Comparison of ENCODE assay signal across 28 cellular contexts in genomic region chr12:40241741-40242140, GRCh38. TPM values are rescaled to one million over a fixed set of nuclear protein-coding genes. Genes with fewer than 3 reads are reported as not detected.
"Had no signal": no experiment of that assay in that cellular context is flagged by ENCODE, and none has a peak within 500 bp of the region (broad histone marks: within the 10 kb centered on the region; RNA-seq: fewer than 3 reads in every experiment).

No MANE protein-coding gene starts in this region.

- H3K9me3 ChIP-seq: esophagus squamous epithelium, gastrocnemius medialis, testis, transverse colon had no signal

- H3K36me3 ChIP-seq: brain microvascular endothelial cell, neural progenitor cell, transverse colon had no signal

- H3K4me3 ChIP-seq: esophagus squamous epithelium, gastrocnemius medialis, hepatocyte, neural progenitor cell, skin epidermis, testis, transverse colon had no signal

- ATAC-seq: gastrocnemius medialis; natural killer cell; sciatic nerve; stimulated activated naive CD8-positive, alpha-beta T cell treated with anti-CD3 and anti-CD28 coated beads, Interleukin-15, Interleukin-2, amounts not matched to agents 100 U/mL and 50 U/mL, for 24 hours had no signal

- H2AFZ ChIP-seq: hepatocyte, neural progenitor cell had no signal

- H3K79me2 ChIP-seq: hepatocyte had no signal

- H3K4me2 ChIP-seq: hepatocyte, neural progenitor cell had no signal

- H3K4me1 ChIP-seq: gastrocnemius medialis, neural progenitor cell, testis had no signal

- H3K27ac ChIP-seq: brain microvascular endothelial cell, epithelial cell of prostate, esophagus squamous epithelium, gastrocnemius medialis, hepatocyte, neural progenitor cell, testis, transverse colon had no signal

- DNase-seq: activated CD4-positive, alpha-beta T cell treated with anti-CD3 and anti-CD28 coated beads for 48 hours; activated CD4-positive, alpha-beta T cell treated with anti-CD3 and anti-CD28 coated beads, Interleukin-2, amount 50 U/mL, for 48 hours; activated CD8-positive, alpha-beta memory T cell treated with anti-CD3 and anti-CD28 coated beads, Interleukin-2, amount 50 U/mL, for 4 hours; activated effector memory CD4-positive, alpha-beta T cell treated with anti-CD3 and anti-CD28 coated beads, Interleukin-2, amount 50 U/mL, for 16 hours; activated naive CD4-positive, alpha-beta T cell treated with anti-CD3 and anti-CD28 coated beads for 36 hours; activated naive CD8-positive, alpha-beta T cell treated with anti-CD3 and anti-CD28 coated beads for 36 hours; activated T-cell treated with anti-CD3 and anti-CD28 coated beads, Interleukin-2, amount 50 U/mL, for 1 hour; brain microvascular endothelial cell; caudate nucleus; cortex of kidney; esophagus squamous epithelium; gastrocnemius medialis; glutamatergic neuron; islet precursor cell; midbrain; natural killer cell; stimulated activated CD4-positive, alpha-beta T cell treated with anti-CD3 and anti-CD28 coated beads, Interleukin-12 subunit alpha, Interleukin-12 subunit beta, amount 100 ng/mL, for 4 hours; stimulated activated CD4-positive, alpha-beta T cell treated with anti-CD3 and anti-CD28 coated beads, Interleukin-4, amount 100 ng/mL, for 1 hour; stimulated activated naive CD8-positive, alpha-beta T cell treated with anti-CD3 and anti-CD28 coated beads, Interleukin-15, Interleukin-2, amounts not matched to agents 100 U/mL and 50 U/mL, for 24 hours; T-helper 1 cell; testis; transverse colon had no signal

- H3K27me3 ChIP-seq: brain microvascular endothelial cell, esophagus squamous epithelium, gastrocnemius medialis, hepatocyte, neural progenitor cell, testis, transverse colon had no signal

- H3K9ac ChIP-seq: neural progenitor cell had no signal

RNA-seq across cellular contexts. Expression of gene LRRK2, which starts 16.9 kb away (rescaled TPM):
- total RNA-seq: activated naive CD4-positive, alpha-beta T cell treated with anti-CD3 and anti-CD28 coated beads for 36 hours; activated T-helper 1 cell treated with anti-CD3 and anti-CD28 coated beads, Interleukin-12 subunit alpha, Interleukin-12 subunit beta, Interleukin-2, Interleukin-4 antibody, amounts not matched to agents 30 ng/mL and 10 ng/mL and 1 ng/mL, durations not matched to agents 14 hours and 24 hours and 36 hours had no signal
